2 cellular contexts compared by ENCODE assay signal in genomic region chr12:76763746-76764675, GRCh38.
A peak's percentile ranks its signal among the peaks of the same experiment; 100 is the strongest.
TF ChIP-seq lines count a peak whose summit lies in the region.

Gene ZDHHC17 (plus strand): TSS chr12:76764115. CDS start chr12:76764237, 122 bp downstream.

TF ChIP-seq in HCT116, 20 proteins besides CTCF, POLR2A, EP300 and RAD21 (continued from another document):
- TF ChIP-seq, protein P1, sequence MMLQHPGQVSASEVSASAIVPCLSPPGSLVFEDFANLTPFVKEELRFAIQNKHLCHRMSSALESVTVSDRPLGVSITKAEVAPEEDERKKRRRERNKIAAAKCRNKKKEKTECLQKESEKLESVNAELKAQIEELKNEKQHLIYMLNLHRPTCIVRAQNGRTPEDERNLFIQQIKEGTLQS (IDR thresholded peaks at IDR 0.05) = no peak
- TF ChIP-seq POLR2AphosphoS5 (IDR thresholded peaks at IDR 0.05; ENCODE audit: low read depth, low read length) = peak; percentile 73
- TF ChIP-seq, protein P2, sequence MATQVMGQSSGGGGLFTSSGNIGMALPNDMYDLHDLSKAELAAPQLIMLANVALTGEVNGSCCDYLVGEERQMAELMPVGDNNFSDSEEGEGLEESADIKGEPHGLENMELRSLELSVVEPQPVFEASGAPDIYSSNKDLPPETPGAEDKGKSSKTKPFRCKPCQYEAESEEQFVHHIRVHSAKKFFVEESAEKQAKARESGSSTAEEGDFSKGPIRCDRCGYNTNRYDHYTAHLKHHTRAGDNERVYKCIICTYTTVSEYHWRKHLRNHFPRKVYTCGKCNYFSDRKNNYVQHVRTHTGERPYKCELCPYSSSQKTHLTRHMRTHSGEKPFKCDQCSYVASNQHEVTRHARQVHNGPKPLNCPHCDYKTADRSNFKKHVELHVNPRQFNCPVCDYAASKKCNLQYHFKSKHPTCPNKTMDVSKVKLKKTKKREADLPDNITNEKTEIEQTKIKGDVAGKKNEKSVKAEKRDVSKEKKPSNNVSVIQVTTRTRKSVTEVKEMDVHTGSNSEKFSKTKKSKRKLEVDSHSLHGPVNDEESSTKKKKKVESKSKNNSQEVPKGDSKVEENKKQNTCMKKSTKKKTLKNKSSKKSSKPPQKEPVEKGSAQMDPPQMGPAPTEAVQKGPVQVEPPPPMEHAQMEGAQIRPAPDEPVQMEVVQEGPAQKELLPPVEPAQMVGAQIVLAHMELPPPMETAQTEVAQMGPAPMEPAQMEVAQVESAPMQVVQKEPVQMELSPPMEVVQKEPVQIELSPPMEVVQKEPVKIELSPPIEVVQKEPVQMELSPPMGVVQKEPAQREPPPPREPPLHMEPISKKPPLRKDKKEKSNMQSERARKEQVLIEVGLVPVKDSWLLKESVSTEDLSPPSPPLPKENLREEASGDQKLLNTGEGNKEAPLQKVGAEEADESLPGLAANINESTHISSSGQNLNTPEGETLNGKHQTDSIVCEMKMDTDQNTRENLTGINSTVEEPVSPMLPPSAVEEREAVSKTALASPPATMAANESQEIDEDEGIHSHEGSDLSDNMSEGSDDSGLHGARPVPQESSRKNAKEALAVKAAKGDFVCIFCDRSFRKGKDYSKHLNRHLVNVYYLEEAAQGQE (IDR thresholded peaks at IDR 0.05; ENCODE audit: low read depth) = no peak

TF ChIP-seq in neural cell, 6 proteins besides CTCF, POLR2A, EP300 and RAD21 (continued from another document):
- TF ChIP-seq, protein P2 (IDR thresholded peaks at IDR 0.05; ENCODE audit: borderline replicate concordance) = peak; percentile 83
